17 cellular contexts compared by ENCODE assay signal in the genomic region with DNA sequence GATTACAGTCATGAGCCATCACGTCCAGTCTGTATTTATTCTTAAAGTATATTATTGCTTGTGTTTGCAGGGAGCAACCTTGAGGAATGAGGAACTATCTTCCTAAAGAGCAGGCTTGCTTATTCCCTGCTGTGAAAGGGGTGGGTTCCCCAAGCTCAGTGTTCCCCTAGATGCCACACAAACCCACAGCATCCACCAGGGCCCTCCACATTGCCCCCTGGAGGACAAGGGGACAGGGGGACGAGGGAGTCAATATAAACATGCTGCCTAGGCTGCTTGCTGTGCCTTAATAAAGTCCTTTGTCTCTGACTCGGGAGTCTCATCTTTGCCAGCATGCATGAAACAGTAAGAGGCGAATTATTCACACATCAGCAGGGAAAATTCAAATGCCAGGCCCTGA. TPM values are rescaled to one million over a fixed set of nuclear protein-coding genes. Genes with fewer than 3 reads are reported as not detected.
DNase-seq lines count a peak whose midpoint lies in the region; ATAC-seq, FAIRE-seq and TF ChIP-seq lines count a peak whose summit lies in the region.
"Had no signal": no experiment of that assay in that cellular context is flagged by ENCODE, and none has a peak within 500 bp of the region (broad histone marks: within the 10 kb centered on the region; RNA-seq: fewer than 3 reads in every experiment).

No MANE protein-coding gene starts in this region.

- TF ChIP-seq CTCF in MM.1S (IDR thresholded peaks at IDR 0.05; ENCODE audit: low read length) (peak; percentile 26; the same call in 1 of the 2 replicates), bronchial epithelial cell (IDR thresholded peaks at IDR 0.05; ENCODE audit: insufficient read depth, low read length, severe bottlenecking) (peak; percentile 19)

- H3K4me2 ChIP-seq in MM.1S (ENCODE audit: low read depth, low read length), result no peak overlapping the region

- peaks cover 0 to 2% (median 0%) of the 10 kb centered on the region in 8 donors for H3K9me3 Mint-ChIP-seq in CD4-positive, alpha-beta memory T cell
- H3K9me3 Mint-ChIP-seq: activated T-helper 17 cell treated with anti-CD3 and anti-CD28 coated beads, Interleukin-2, amount 50 U/mL, for 72 hours; central memory CD8-positive, alpha-beta T cell; immature natural killer cell had no signal

- no peak overlapping the region for H3K4me3 ChIP-seq in MM.1S (ENCODE audit: low read length)
- H3K4me3 ChIP-seq in bronchial epithelial cell (ENCODE audit: low read depth, low read length), result no peak overlapping the region
- no peak overlapping the region for H3K4me3 ChIP-seq in CD4-positive, alpha-beta memory T cell (ENCODE audit: low read length in 2 of 2)
- H3K4me3 ChIP-seq: esophagus muscularis mucosa, tibial artery had no signal

- H3K36me3 Mint-ChIP-seq in CD4-positive, alpha-beta memory T cell, result no peaks in the 10 kb centered on the region

- no peak overlapping the region for H3K4me3 Mint-ChIP-seq in CD4-positive, alpha-beta memory T cell
- H3K4me3 Mint-ChIP-seq: activated T-helper 17 cell treated with anti-CD3 and anti-CD28 coated beads, Interleukin-2, amount 50 U/mL, for 72 hours; central memory CD8-positive, alpha-beta T cell; immature natural killer cell had no signal

- DNase-seq in NCI-H82 (lab: John Stamatoyannopoulos, UW), result peak; percentile 46
- no peak for DNase-seq in NCI-H82 treated with DMSO at 0.1 percent for 48 hours (lab: John Stamatoyannopoulos, UW; ENCODE audit: unreplicated experiment)
- no peak for DNase-seq in MM.1S
- no peak for DNase-seq in bronchial epithelial cell (ENCODE audit: low read depth)
- peak; percentile 26 for DNase-seq in sciatic nerve (ENCODE audit: low spot score)
- no peak for DNase-seq in CD4-positive, alpha-beta memory T cell
- DNase-seq in superior temporal gyrus (ENCODE audit: extremely low spot score), result no peak
- DNase-seq: GF-D8, immature natural killer cell, NCI-H2171 treated with DMSO at 0.1 percent for 48 hours had no signal

- H3K9ac ChIP-seq in MM.1S (ENCODE audit: low read length), result no peak overlapping the region

- no peak for ATAC-seq in sciatic nerve
- ATAC-seq in GM18517 (IDR thresholded peaks at IDR 0.05; ENCODE audit: unreplicated experiment), result no peak
- ATAC-seq: Right ventricle myocardium inferior had no signal

- peaks cover 11% of the 10 kb centered on the region for H3K27me3 ChIP-seq in MM.1S (replicated peaks; ENCODE audit: insufficient read depth, low read length)
- H3K27me3 ChIP-seq in bronchial epithelial cell (ENCODE audit: control insufficient read depth, insufficient read depth, low read length), result no peaks in the 10 kb centered on the region
- H3K27me3 ChIP-seq in CD4-positive, alpha-beta memory T cell (ENCODE audit: insufficient read depth, low read length), result no peaks in the 10 kb centered on the region
- H3K27me3 ChIP-seq: esophagus muscularis mucosa, tibial artery had no signal

- H3K9me3 ChIP-seq in MM.1S (replicated peaks; ENCODE audit: insufficient read depth, low read length), result no peaks in the 10 kb centered on the region
- no peaks in the 10 kb centered on the region for H3K9me3 ChIP-seq in CD4-positive, alpha-beta memory T cell (ENCODE audit: control insufficient read depth in 1 of 2, low read length in 2 of 2)
- H3K9me3 ChIP-seq: esophagus muscularis mucosa, tibial artery had no signal

- no peaks in the 10 kb centered on the region for H3K4me1 Mint-ChIP-seq in CD4-positive, alpha-beta memory T cell
- H3K4me1 Mint-ChIP-seq: activated T-helper 17 cell treated with anti-CD3 and anti-CD28 coated beads, Interleukin-2, amount 50 U/mL, for 72 hours; central memory CD8-positive, alpha-beta T cell; immature natural killer cell had no signal

- no peak for FAIRE-seq in bronchial epithelial cell (lab: Jason Lieb, UNC)

- H3F3A ChIP-seq in MM.1S (ENCODE audit: insufficient read depth, low read length), result no peaks in the 10 kb centered on the region

- no peak overlapping the region for H3K27ac ChIP-seq in MM.1S (ENCODE audit: low read length)
- H3K27ac ChIP-seq in CD4-positive, alpha-beta memory T cell (ENCODE audit: low read depth, low read length), result no peak overlapping the region
- H3K27ac ChIP-seq: esophagus muscularis mucosa, tibial artery, VCaP had no signal

- POLR2A ChIA-PET in CD4-positive, alpha-beta memory T cell (lab: Charles Lee; ENCODE audit: partially characterized antibody), result interaction anchor here (1.2 kb wide), 1 partner anchor 8 kb away, joined by 5 read pairs; no protein-coding TSS in a partner anchor

- H2AFZ ChIP-seq in MM.1S (ENCODE audit: low read length), result no peak overlapping the region

- H3K27ac Mint-ChIP-seq in CD4-positive, alpha-beta memory T cell, result no peak overlapping the region
- H3K27ac Mint-ChIP-seq: activated T-helper 17 cell treated with anti-CD3 and anti-CD28 coated beads, Interleukin-2, amount 50 U/mL, for 72 hours; immature natural killer cell had no signal

- H3K9me2 ChIP-seq in MM.1S (replicated peaks; ENCODE audit: insufficient read depth, low read length), result no peaks in the 10 kb centered on the region

- H3K36me3 ChIP-seq in MM.1S (replicated peaks; ENCODE audit: insufficient read depth, low read length) (no peaks in the 10 kb centered on the region), bronchial epithelial cell (ENCODE audit: control insufficient read depth, insufficient read depth, low read length) (no peaks in the 10 kb centered on the region)
- no peaks in the 10 kb centered on the region for H3K36me3 ChIP-seq in CD4-positive, alpha-beta memory T cell (ENCODE audit: insufficient read depth, low read length)
- H3K36me3 ChIP-seq: esophagus muscularis mucosa, tibial artery had no signal

- no peaks in the 10 kb centered on the region for H3K27me3 Mint-ChIP-seq in CD4-positive, alpha-beta memory T cell
- H3K27me3 Mint-ChIP-seq: activated T-helper 17 cell treated with anti-CD3 and anti-CD28 coated beads, Interleukin-2, amount 50 U/mL, for 72 hours; central memory CD8-positive, alpha-beta T cell had no signal

- H3K4me1 ChIP-seq in MM.1S (ENCODE audit: low read length), result no peaks in the 10 kb centered on the region
- H3K4me1 ChIP-seq in CD4-positive, alpha-beta memory T cell (ENCODE audit: insufficient read depth, low read length), result no peaks in the 10 kb centered on the region
- H3K4me1 ChIP-seq: esophagus muscularis mucosa, tibial artery had no signal

- no peaks in the 10 kb centered on the region for H3K79me2 ChIP-seq in MM.1S (ENCODE audit: low read length)

- H4K20me1 ChIP-seq in MM.1S (ENCODE audit: insufficient read depth, low read length), result no peaks in the 10 kb centered on the region

- CTCF ChIA-PET in CD4-positive, alpha-beta memory T cell (lab: Charles Lee; ENCODE audit: partially characterized antibody), result interaction anchor here (1.1 kb wide), 1 partner anchor 16 kb away, joined by 3 read pairs; no protein-coding TSS in a partner anchor

- intact Hi-C loops in sciatic nerve (cut with DNase I), result no loop called here
- intact Hi-C loops in CD4-positive, alpha-beta memory T cell (cut with micrococcal nuclease), result no loop called here

RNA-seq across cellular contexts. Expression of a gene that starts 8.0 kb away (rescaled TPM):
- total RNA-seq in bronchial epithelial cell, result 96.0 and 103 TPM in 2 replicates
- total RNA-seq in sciatic nerve, result 67.0 TPM
- total RNA-seq in CD4-positive, alpha-beta memory T cell, result 10 to 100 TPM; 93.3 to 96.5 TPM
- polyA plus RNA-seq in CD4-positive, alpha-beta memory T cell, result 100 to 1,000 TPM in 1 of 2 donors, 10 to 100 TPM in 1; 88.1 to 132 TPM

RNA-seq across cellular contexts. Expression of a gene that starts 19.5 kb away (rescaled TPM):
- 166 and 288 TPM in 2 replicates for total RNA-seq in bronchial epithelial cell
- total RNA-seq in sciatic nerve, result 97.4 TPM
- 100 to 1,000 TPM; 258 to 270 TPM for total RNA-seq in CD4-positive, alpha-beta memory T cell
- polyA plus RNA-seq in CD4-positive, alpha-beta memory T cell, result 100 to 1,000 TPM in 1 of 2 donors, 10 to 100 TPM in 1; 83.4 to 136 TPM

RNA-seq across cellular contexts. Expression of a gene that starts 20.6 kb away (rescaled TPM):
- total RNA-seq in bronchial epithelial cell (0.64 and 1.3 TPM in 2 replicates), sciatic nerve (15.3 TPM)
- 1 to 10 TPM; 2.8 to 3.1 TPM for total RNA-seq in CD4-positive, alpha-beta memory T cell
- under 1 TPM in 1 of 2 donors, not detected in 1; 0.65 TPM for polyA plus RNA-seq in CD4-positive, alpha-beta memory T cell

Comparison
In these comparisons a context has a peak if more than half of its experiments do, and no peak if none do; other contexts are left out.
1. DNase-seq: peak in NCI-H82 (single experiment) and sciatic nerve (single experiment); none in NCI-H82 treated with DMSO at 0.1 percent for 48 hours (single experiment), MM.1S (single experiment), bronchial epithelial cell (single experiment), CD4-positive, alpha-beta memory T cell (0 of 5) and superior temporal gyrus (single experiment).